ENCODE assay signal across 19 cellular contexts in the genomic region with DNA sequence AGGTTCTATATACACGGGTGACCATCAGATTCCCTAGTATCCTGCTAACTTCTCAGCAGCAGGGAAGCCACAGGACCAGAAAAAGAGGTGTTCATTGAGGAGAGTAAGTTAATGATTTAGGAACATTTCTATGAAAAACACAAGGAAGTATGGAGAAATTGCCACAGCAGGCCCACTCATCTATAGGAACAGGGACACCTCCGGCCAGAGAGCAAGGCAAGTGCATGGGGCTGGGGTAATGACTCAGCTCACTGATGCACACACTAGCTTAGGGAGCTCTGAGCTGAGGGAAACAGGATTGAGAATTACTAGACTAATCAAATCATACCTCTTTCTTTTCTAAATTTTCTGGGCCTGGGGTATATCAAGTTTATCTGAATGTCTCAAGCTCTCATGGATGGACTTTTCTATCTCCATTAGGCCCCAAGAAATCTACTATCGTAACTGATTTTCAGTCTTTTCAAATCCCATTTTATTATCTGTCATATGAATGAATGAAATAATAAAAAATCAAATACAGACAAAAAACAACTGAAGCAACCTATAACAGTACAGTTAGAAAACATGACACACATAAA.
A peak's percentile ranks its signal among the peaks of the same experiment; 100 is the strongest.
DNase-seq lines count a peak whose midpoint lies in the region; ATAC-seq and TF ChIP-seq lines count a peak whose summit lies in the region.
"Had no signal": no experiment of that assay in that cellular context is flagged by ENCODE, and none has a peak within 500 bp of the region (broad histone marks: within the 10 kb centered on the region; RNA-seq: fewer than 3 reads in every experiment).

No MANE protein-coding gene starts in this region.

- no peaks in the 10 kb centered on the region for H3K27me3 ChIP-seq in Caco-2 (replicated peaks; ENCODE audit: control insufficient read depth, insufficient read depth, low read length)
- no peaks in the 10 kb centered on the region for H3K27me3 ChIP-seq in aorta (ENCODE audit: control insufficient read depth in 1 of 2, insufficient read depth in 2 of 2, low read length in 1 of 2)
- H3K27me3 ChIP-seq: SJCRH30 had no signal

- no peak for TF ChIP-seq CTCF in Caco-2 (IDR thresholded peaks at IDR 0.05; ENCODE audit: insufficient read depth in 1 of 2, low read depth in 1 of 2, low read length in 1 of 2, severe bottlenecking in 1 of 2, unreplicated experiment in 1 of 2)

- CTCF ChIA-PET in Caco-2 (lab: Charles Lee) = no interaction called here

- peaks cover 8% of the 10 kb centered on the region for H3K4me1 Mint-ChIP-seq in Caco-2 (ENCODE audit: low read depth, unreplicated experiment)

- no peaks in the 10 kb centered on the region for H3K36me3 ChIP-seq in Caco-2 (ENCODE audit: control insufficient read depth, insufficient read depth, low read length)
- no peaks in the 10 kb centered on the region for H3K36me3 ChIP-seq in aorta (ENCODE audit: control insufficient read depth in 1 of 2, insufficient read depth in 2 of 2, low read length in 1 of 2)
- H3K36me3 ChIP-seq: SJCRH30 had no signal

- H3K9me3 ChIP-seq in Caco-2 (peaks cover 5% of the 10 kb centered on the region; the same call in 1 of the 2 replicates), aorta (ENCODE audit: control insufficient read depth, low read length) (no peaks in the 10 kb centered on the region)
- H3K9me3 ChIP-seq: SJCRH30 had no signal

- H3K27me3 Mint-ChIP-seq in Caco-2 (ENCODE audit: insufficient read depth, unreplicated experiment) = no peaks in the 10 kb centered on the region

- ATAC-seq in SK-N-SH treated with all-trans-retinoic acid at 6 μM for 48 hours = peak; percentile 91
- no peak for ATAC-seq in aorta (ENCODE audit: low FRiP score)
- ATAC-seq in GM19397 (IDR thresholded peaks at IDR 0.05; ENCODE audit: unreplicated experiment) = no peak
- ATAC-seq: GM12878 had no signal

- no peaks in the 10 kb centered on the region for H3K9me3 Mint-ChIP-seq in Caco-2 (ENCODE audit: unreplicated experiment)
- H3K9me3 Mint-ChIP-seq: HFFc6 had no signal

- H3K4me1 ChIP-seq in Caco-2 (peaks cover 43% of the 10 kb centered on the region), aorta (ENCODE audit: control insufficient read depth in 1 of 2, insufficient read depth in 2 of 2, low read length in 2 of 2) (no peaks in the 10 kb centered on the region)
- H3K4me1 ChIP-seq: SJCRH30 had no signal

- POLR2A ChIA-PET in Caco-2 (lab: Charles Lee) = no interaction called here

- DNase-seq in Caco-2 (peak; percentile 47 to 56), HK-2 (ENCODE audit: unreplicated experiment) (peak; percentile 35), kidney tubule cell (ENCODE audit: low spot score) (peak; percentile 54), NCI-H345 treated with DMSO at 0.1 percent for 48 hours (lab: John Stamatoyannopoulos, UW; ENCODE audit: unreplicated experiment) (no peak), aorta (no peak), GDM1 (lab: John Stamatoyannopoulos, UW) (no peak)
- DNase-seq: COR-L47, DMS79, HFFc6, NCI-H1092 treated with DMSO at 0.1 percent for 48 hours, NCI-H1694, NCI-H345, NCI-H526 treated with DMSO at 0.1 percent for 48 hours, RPMI8226, SJCRH30 had no signal

- no peak overlapping the region for H3K27ac ChIP-seq in aorta (ENCODE audit: low read depth in 1 of 2, low read length in 2 of 2)
- H3K27ac ChIP-seq: KMS-11, SJCRH30 had no signal

- WGBS in aorta, 2 donors = 84 to 86% methylated on average over 3 of the region's 3 CpGs

- peak overlapping the region; percentile 12 for H3K4me3 Mint-ChIP-seq in Caco-2 (ENCODE audit: unreplicated experiment)
- H3K4me3 Mint-ChIP-seq: HFFc6 had no signal

- BruUV-seq in Caco-2 (replicated peaks; lab: Mats Ljungman, UMichigan) = TSS peak; percentile 76

- peaks cover 7% of the 10 kb centered on the region for H3K36me3 Mint-ChIP-seq in Caco-2 (ENCODE audit: insufficient read depth, unreplicated experiment)

- H3K27ac Mint-ChIP-seq in Caco-2 (ENCODE audit: unreplicated experiment) = peak overlapping the region; percentile 59
- H3K27ac Mint-ChIP-seq: HFFc6 had no signal

- intact Hi-C loops in Caco-2 (cut with micrococcal nuclease; ENCODE audit: unreplicated experiment) = loop anchor here (1.0 to 10.0 kb wide), 6 partner anchors 29 to 859 kb away; partner anchors contain the start of genes HMGB2 and HPGD
- intact Hi-C loops in aorta (cut with DNase I) = no loop called here

- no peak overlapping the region for H3K4me3 ChIP-seq in Caco-2 (ENCODE audit: low read depth, low read length)
- H3K4me3 ChIP-seq in aorta (ENCODE audit: low read length in 2 of 2) = no peak overlapping the region
- H3K4me3 ChIP-seq: GM12878, SJCRH30 had no signal

TF ChIP-seq in SK-N-SH treated with all-trans-retinoic acid at 6 μM for 48 hours, 23 proteins besides CTCF, POLR2A, EP300 and RAD21 (continues in another document):
- TF ChIP-seq CSDC2 (CRISPR knock-in tag; IDR thresholded peaks at IDR 0.05) = 0 out of 2 replicates have a peak, but pooled peaks have one; percentile 26
- peak; percentile 97 for TF ChIP-seq TCF4 (CRISPR knock-in tag; IDR thresholded peaks at IDR 0.05; ENCODE audit: borderline replicate concordance)
- TF ChIP-seq PATZ1 (CRISPR knock-in tag; IDR thresholded peaks at IDR 0.05; ENCODE audit: borderline replicate concordance) = no peak
- TF ChIP-seq ZNF565 (CRISPR knock-in tag; conservative IDR thresholded peaks at IDR 0.05; ENCODE audit: low read depth) = 0 out of 2 replicates have a peak, but pooled peaks have one; percentile 65
- TF ChIP-seq GLIS3 (CRISPR knock-in tag; IDR thresholded peaks at IDR 0.05) = peak; percentile 93; the same call in 1 of the 2 replicates
- no peak for TF ChIP-seq ARNTL (CRISPR knock-in tag; IDR thresholded peaks at IDR 0.05; ENCODE audit: borderline replicate concordance, low read depth)
- TF ChIP-seq ZNF8 (CRISPR knock-in tag; IDR thresholded peaks at IDR 0.05) = peak; percentile 37
- TF ChIP-seq ISL1 (CRISPR knock-in tag; IDR thresholded peaks at IDR 0.05) = peak; percentile 97
- no peak; the same call in none of the 2 replicates for TF ChIP-seq SNAI2 (CRISPR knock-in tag; IDR thresholded peaks at IDR 0.05)
- 0 out of 2 replicates have a peak, but pooled peaks have one; percentile 46 for TF ChIP-seq CREB5 (CRISPR knock-in tag; IDR thresholded peaks at IDR 0.05; ENCODE audit: low read depth)
- TF ChIP-seq ESRRG (CRISPR knock-in tag; IDR thresholded peaks at IDR 0.05) = peak; percentile 74; the same call in 1 of the 2 replicates
- TF ChIP-seq CSRNP3 (CRISPR knock-in tag; IDR thresholded peaks at IDR 0.05) = peak; percentile 42; the same call in 1 of the 2 replicates
- TF ChIP-seq, protein P1, sequence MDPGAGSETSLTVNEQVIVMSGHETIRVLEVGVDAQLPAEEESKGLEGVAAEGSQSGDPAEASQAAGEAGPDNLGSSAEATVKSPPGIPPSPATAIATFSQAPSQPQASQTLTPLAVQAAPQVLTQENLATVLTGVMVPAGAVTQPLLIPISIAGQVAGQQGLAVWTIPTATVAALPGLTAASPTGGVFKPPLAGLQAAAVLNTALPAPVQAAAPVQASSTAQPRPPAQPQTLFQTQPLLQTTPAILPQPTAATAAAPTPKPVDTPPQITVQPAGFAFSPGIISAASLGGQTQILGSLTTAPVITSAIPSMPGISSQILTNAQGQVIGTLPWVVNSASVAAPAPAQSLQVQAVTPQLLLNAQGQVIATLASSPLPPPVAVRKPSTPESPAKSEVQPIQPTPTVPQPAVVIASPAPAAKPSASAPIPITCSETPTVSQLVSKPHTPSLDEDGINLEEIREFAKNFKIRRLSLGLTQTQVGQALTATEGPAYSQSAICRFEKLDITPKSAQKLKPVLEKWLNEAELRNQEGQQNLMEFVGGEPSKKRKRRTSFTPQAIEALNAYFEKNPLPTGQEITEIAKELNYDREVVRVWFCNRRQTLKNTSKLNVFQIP (CRISPR knock-in tag; IDR thresholded peaks at IDR 0.05; ENCODE audit: borderline replicate concordance, low read depth) = no peak

Comparison
In these comparisons a context has a peak if more than half of its experiments do, and no peak if none do; other contexts are left out.
1. DNase-seq: peak in Caco-2 (2 of 2), HK-2 (single experiment) and kidney tubule cell (single experiment); none in NCI-H345 treated with DMSO at 0.1 percent for 48 hours (single experiment), aorta (0 of 2) and GDM1 (single experiment).